In genomic region chr1:24639881-24640280, GRCh38 we compare ENCODE assay signal across 1 cellular context.
TF ChIP-seq lines count a peak whose summit lies in the region.

No MANE protein-coding gene starts in this region.

TF ChIP-seq in HepG2, 621 proteins besides CTCF, POLR2A, EP300 and RAD21 (continued from another document):
- TF ChIP-seq ZNF251 (CRISPR knock-in tag; IDR thresholded peaks at IDR 0.05) = no peak
- TF ChIP-seq AKAP8 (CRISPR knock-in tag; IDR thresholded peaks at IDR 0.05) = no peak
- TF ChIP-seq TBX2 (CRISPR knock-in tag; IDR thresholded peaks at IDR 0.05; ENCODE audit: borderline replicate concordance) = peak; percentile 23; the same call in 1 of the 2 replicates
- TF ChIP-seq, protein P1, sequence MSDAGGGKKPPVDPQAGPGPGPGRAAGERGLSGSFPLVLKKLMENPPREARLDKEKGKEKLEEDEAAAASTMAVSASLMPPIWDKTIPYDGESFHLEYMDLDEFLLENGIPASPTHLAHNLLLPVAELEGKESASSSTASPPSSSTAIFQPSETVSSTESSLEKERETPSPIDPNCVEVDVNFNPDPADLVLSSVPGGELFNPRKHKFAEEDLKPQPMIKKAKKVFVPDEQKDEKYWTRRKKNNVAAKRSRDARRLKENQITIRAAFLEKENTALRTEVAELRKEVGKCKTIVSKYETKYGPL (CRISPR knock-in tag; IDR thresholded peaks at IDR 0.05) = no peak
- peak; percentile 24; the same call in 1 of the 2 replicates for TF ChIP-seq ARID4A (CRISPR knock-in tag; IDR thresholded peaks at IDR 0.05; ENCODE audit: borderline replicate concordance)
- TF ChIP-seq MXI1 (IDR thresholded peaks at IDR 0.05; ENCODE audit: borderline replicate concordance, low read depth, low read length) = peak; percentile 85; the same call in 1 of the 3 replicates
- no peak for TF ChIP-seq SOX6 (IDR thresholded peaks at IDR 0.05)
- TF ChIP-seq SOX6 (CRISPR knock-in tag; IDR thresholded peaks at IDR 0.05) = peak; percentile 37; the same call in 1 of the 2 replicates
- TF ChIP-seq, protein P2, sequence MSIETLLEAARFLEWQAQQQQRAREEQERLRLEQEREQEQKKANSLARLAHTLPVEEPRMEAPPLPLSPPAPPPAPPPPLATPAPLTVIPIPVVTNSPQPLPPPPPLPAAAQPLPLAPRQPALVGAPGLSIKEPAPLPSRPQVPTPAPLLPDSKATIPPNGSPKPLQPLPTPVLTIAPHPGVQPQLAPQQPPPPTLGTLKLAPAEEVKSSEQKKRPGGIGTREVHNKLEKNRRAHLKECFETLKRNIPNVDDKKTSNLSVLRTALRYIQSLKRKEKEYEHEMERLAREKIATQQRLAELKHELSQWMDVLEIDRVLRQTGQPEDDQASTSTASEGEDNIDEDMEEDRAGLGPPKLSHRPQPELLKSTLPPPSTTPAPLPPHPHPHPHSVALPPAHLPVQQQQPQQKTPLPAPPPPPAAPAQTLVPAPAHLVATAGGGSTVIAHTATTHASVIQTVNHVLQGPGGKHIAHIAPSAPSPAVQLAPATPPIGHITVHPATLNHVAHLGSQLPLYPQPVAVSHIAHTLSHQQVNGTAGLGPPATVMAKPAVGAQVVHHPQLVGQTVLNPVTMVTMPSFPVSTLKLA (IDR thresholded peaks at IDR 0.05) = peak; percentile 78
- no peak for TF ChIP-seq KLF11 (CRISPR knock-in tag; IDR thresholded peaks at IDR 0.05)
- no peak for TF ChIP-seq ZNF253 (CRISPR knock-in tag; IDR thresholded peaks at IDR 0.05; ENCODE audit: borderline replicate concordance)
- no peak for TF ChIP-seq IRF2 (CRISPR knock-in tag; IDR thresholded peaks at IDR 0.05)
- TF ChIP-seq TCF7 (IDR thresholded peaks at IDR 0.05; ENCODE audit: low read depth) = 0 out of 2 replicates have a peak, but pooled peaks have one; percentile 7
- TF ChIP-seq TGIF2 (CRISPR knock-in tag; IDR thresholded peaks at IDR 0.05) = 0 out of 2 replicates have a peak, but pooled peaks have one; percentile 53
- peak; percentile 65 for TF ChIP-seq SAP130 (CRISPR knock-in tag; IDR thresholded peaks at IDR 0.05; ENCODE audit: low read depth)
- no peak for TF ChIP-seq SOX13 (IDR thresholded peaks at IDR 0.05)
- peak in 1 of 2 experiments; percentile 36; a peak in 1 of 4 replicates for TF ChIP-seq SOX13 (CRISPR knock-in tag; conservative IDR thresholded peaks at IDR 0.05 in 1 of 2, IDR thresholded peaks at IDR 0.05 in 1 of 2)
- TF ChIP-seq CENPT (CRISPR knock-in tag; IDR thresholded peaks at IDR 0.05; ENCODE audit: low read depth) = no peak
- TF ChIP-seq HMG20A (CRISPR knock-in tag; IDR thresholded peaks at IDR 0.05; ENCODE audit: borderline replicate concordance) = 0 out of 2 replicates have a peak, but pooled peaks have one; percentile 11
- TF ChIP-seq FOXA3 (CRISPR knock-in tag; IDR thresholded peaks at IDR 0.05) = 0 out of 2 replicates have a peak, but pooled peaks have one; percentile 13
- no peak for TF ChIP-seq ZNF878 (CRISPR knock-in tag; IDR thresholded peaks at IDR 0.05)
- TF ChIP-seq SOX5 (CRISPR knock-in tag; IDR thresholded peaks at IDR 0.05; ENCODE audit: borderline replicate concordance) = peak; percentile 60; the same call in 1 of the 2 replicates
